8 cellular contexts compared by ENCODE assay signal in the genomic region with DNA sequence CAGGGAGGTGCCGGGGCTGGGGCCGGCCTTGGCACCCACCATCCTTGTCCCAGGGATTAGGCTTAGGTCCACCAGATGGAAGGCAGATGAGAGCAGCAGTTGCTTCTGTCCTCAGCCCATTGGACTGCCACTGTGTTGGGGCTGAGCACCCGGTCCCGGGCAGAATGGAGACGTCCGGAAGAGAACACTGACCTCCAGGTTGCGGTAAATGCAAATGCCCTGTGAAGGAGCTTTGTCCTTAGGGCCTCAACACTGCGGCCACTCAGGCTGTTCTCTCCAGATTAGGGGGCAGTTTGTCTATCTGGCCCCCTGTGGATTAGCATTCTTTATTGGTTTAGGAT. TPM values are rescaled to one million over a fixed set of nuclear protein-coding genes. Genes with fewer than 3 reads are reported as not detected.
DNase-seq lines count a peak whose midpoint lies in the region; ATAC-seq and TF ChIP-seq lines count a peak whose summit lies in the region.

Gene SERINC4, minus strand, starts transcription at position 276 of the 341 bp plus-strand sequence. Its CDS starts 234 bp downstream, at position 42.

- H3K36me3 ChIP-seq in rectal smooth muscle tissue (ENCODE audit: control insufficient read depth, insufficient read depth, low read length): peaks cover 15% of the 10 kb centered on the region

- H3K36me3 Mint-ChIP-seq in glutamatergic neuron (ENCODE audit: unreplicated experiment): peaks cover 4% of the 10 kb centered on the region

- peaks cover 16% of the 10 kb centered on the region for H3K4me1 Mint-ChIP-seq in glutamatergic neuron (ENCODE audit: low read depth, unreplicated experiment)

- peak within 1 kb of the TSS; percentile 97 for H3K27ac Mint-ChIP-seq in glutamatergic neuron (ENCODE audit: unreplicated experiment)

- H3K27ac ChIP-seq in VCaP (peak within 1 kb of the TSS; percentile 93), rectal smooth muscle tissue (ENCODE audit: low read depth, low read length) (peak within 1 kb of the TSS; percentile 92)

- peaks cover 9% of the 10 kb centered on the region for H3K27me3 Mint-ChIP-seq in glutamatergic neuron (ENCODE audit: unreplicated experiment)

- H3K9ac ChIP-seq in rectal smooth muscle tissue (ENCODE audit: low read length): peak within 1 kb of the TSS; percentile 95

- H3K4me3 ChIP-seq in GM12864 (ENCODE audit: low read depth, low read length) (peak within 1 kb of the TSS; percentile 78), rectal smooth muscle tissue (ENCODE audit: low read length) (peak within 1 kb of the TSS; percentile 99)

- ATAC-seq in HG03280 (IDR thresholded peaks at IDR 0.05; ENCODE audit: unreplicated experiment): no peak

- peaks cover 7% of the 10 kb centered on the region for H3K9me3 Mint-ChIP-seq in glutamatergic neuron (ENCODE audit: unreplicated experiment)

- peaks cover 18% of the 10 kb centered on the region for H3K4me1 ChIP-seq in rectal smooth muscle tissue (ENCODE audit: control insufficient read depth, insufficient read depth, low read length)

- H3K27me3 ChIP-seq in rectal smooth muscle tissue (ENCODE audit: control insufficient read depth, insufficient read depth, low read length): no peaks in the 10 kb centered on the region

- TF ChIP-seq CTCF in GM12864 (IDR thresholded peaks at IDR 0.05; ENCODE audit: low read depth, low read length, missing control alignments) (no peak), VCaP (conservative IDR thresholded peaks at IDR 0.05) (no peak), glutamatergic neuron (IDR thresholded peaks at IDR 0.05; ENCODE audit: partially characterized antibody, unreplicated experiment) (no peak)

- DNase-seq in GM12864 (ENCODE audit: low read depth) (no peak), glutamatergic neuron (no peak), NCI-H774 (lab: John Stamatoyannopoulos, UW) (no peak), COLO829 (ENCODE audit: low spot score) (no peak)
- no peak for DNase-seq in stimulated activated CD4-positive, alpha-beta T cell treated with anti-CD3 and anti-CD28 coated beads, Interleukin-2, amount 100 ng/mL, for 48 hours

- peak within 1 kb of the TSS; percentile 100 for H3K4me3 Mint-ChIP-seq in glutamatergic neuron (ENCODE audit: unreplicated experiment)

RNA-seq across cellular contexts. Expression of gene SERINC4, which starts in this region (rescaled TPM):
- total RNA-seq in glutamatergic neuron (ENCODE audit: unreplicated experiment): not detected
